12 cellular contexts compared by ENCODE assay signal in genomic region chr4:134202136-134202535, GRCh38. TPM values are rescaled to one million over a fixed set of nuclear protein-coding genes. Genes with fewer than 3 reads are reported as not detected.
DNase-seq lines count a peak whose midpoint lies in the region; ATAC-seq and TF ChIP-seq lines count a peak whose summit lies in the region.
"Had no signal": no experiment of that assay in that cellular context is flagged by ENCODE, and none has a peak within 500 bp of the region (broad histone marks: within the 10 kb centered on the region; RNA-seq: fewer than 3 reads in every experiment).

No MANE protein-coding gene starts in this region.

- WGBS in ovary, 3 donors: 27 to 32% (median 31%) methylated on average over 6 of the region's 6 CpGs
- WGBS in thyroid gland, 2 donors: 65 to 72% methylated on average over 6 of the region's 6 CpGs

- no peak overlapping the region for H3K4me2 ChIP-seq in PC-9

- no peak overlapping the region for H2AFZ ChIP-seq in PC-9

- intact Hi-C loops in PC-9 (cut with micrococcal nuclease; ENCODE audit: unreplicated experiment): no loop called here
- intact Hi-C loops in ovary (cut with DNase I): no loop called here
- intact Hi-C loops in thyroid gland (cut with DNase I): no loop called here

- H3K4me3 ChIP-seq in PC-9 (0 out of 2 replicates have a peak overlapping the region, but pooled peaks have one; percentile 45), fibroblast of villous mesenchyme (ENCODE audit: low read depth, low read length) (peak overlapping the region; percentile 62), ovary (peak overlapping the region; percentile 60), thyroid gland (replicated peaks in 1 of 3) (no peak overlapping the region)

- in situ Hi-C loops in GM13976 (cut with MboI; ENCODE audit: low sequenced_read_pairs, unreplicated experiment): no loop called here

- BruUV-seq in PC-9 (replicated peaks; lab: Mats Ljungman, UMichigan): no TSS peak

- no peak for DNase-seq in PC-9
- peak; percentile 19 for DNase-seq in fibroblast of villous mesenchyme (ENCODE audit: low read depth)
- no peak for DNase-seq in ovary
- DNase-seq in GM13976 (ENCODE audit: low spot score): no peak
- DNase-seq in thyroid gland: no peak
- no peak for DNase-seq in GOT3 (lab: John Stamatoyannopoulos, UW)
- DNase-seq: activated CD4-positive, CD25-positive, alpha-beta regulatory T cell had no signal

- TF ChIP-seq EP300 in ovary (IDR thresholded peaks at IDR 0.05): no peak

- no peak for ATAC-seq in GM19395 (IDR thresholded peaks at IDR 0.05; ENCODE audit: unreplicated experiment)
- ATAC-seq: Panc1 had no signal

- H3K79me2 ChIP-seq in PC-9 (ENCODE audit: low read depth): no peaks in the 10 kb centered on the region

- TF ChIP-seq CTCF in 22Rv1 (IDR thresholded peaks at IDR 0.05): no peak
- no peak for TF ChIP-seq CTCF in PC-9 (conservative IDR thresholded peaks at IDR 0.05)
- TF ChIP-seq CTCF in fibroblast of villous mesenchyme (IDR thresholded peaks at IDR 0.05; ENCODE audit: insufficient read depth, low read depth, low read length): no peak
- no peak for TF ChIP-seq CTCF in ovary (IDR thresholded peaks at IDR 0.05)
- no peak for TF ChIP-seq CTCF in GM13976 (IDR thresholded peaks at IDR 0.05; ENCODE audit: borderline replicate concordance, control extremely low read depth, extremely low read depth, insufficient read depth, missing control alignments)
- no peak for TF ChIP-seq CTCF in thyroid gland (IDR thresholded peaks at IDR 0.05)

- H3K9me3 ChIP-seq in PC-9 (ENCODE audit: insufficient read depth, low read depth) (no peaks in the 10 kb centered on the region), ovary (no peaks in the 10 kb centered on the region), thyroid gland (no peaks in the 10 kb centered on the region)
- H3K9me3 ChIP-seq: colonic mucosa had no signal

- no peaks in the 10 kb centered on the region for H3K4me1 ChIP-seq in PC-9 (replicated peaks; ENCODE audit: insufficient read depth)
- peaks cover 8% of the 10 kb centered on the region for H3K4me1 ChIP-seq in ovary (ENCODE audit: insufficient read depth)
- no peaks in the 10 kb centered on the region for H3K4me1 ChIP-seq in thyroid gland
- H3K4me1 ChIP-seq: colonic mucosa had no signal

- peak overlapping the region; percentile 41; the same call in 1 of the 2 replicates for H3K27ac ChIP-seq in 22Rv1
- H3K27ac ChIP-seq in PC-9: no peak overlapping the region
- H3K27ac ChIP-seq in ovary: no peak overlapping the region
- H3K27ac ChIP-seq in thyroid gland: peak overlapping the region in 1 of 3 donors; percentile 89
- H3K27ac ChIP-seq: colonic mucosa had no signal

- H3K27me3 ChIP-seq in PC-9 (ENCODE audit: insufficient read depth, low read depth) (no peaks in the 10 kb centered on the region), ovary (no peaks in the 10 kb centered on the region), thyroid gland (no peaks in the 10 kb centered on the region)
- H3K27me3 ChIP-seq: colonic mucosa had no signal

- H3K36me3 ChIP-seq in PC-9 (ENCODE audit: low read depth) (no peaks in the 10 kb centered on the region), ovary (no peaks in the 10 kb centered on the region), thyroid gland (no peaks in the 10 kb centered on the region)
- H3K36me3 ChIP-seq: colonic mucosa had no signal

- no peaks in the 10 kb centered on the region for H3K9me2 ChIP-seq in PC-9 (ENCODE audit: insufficient read depth)

- TF ChIP-seq POLR2A in ovary (IDR thresholded peaks at IDR 0.05): no peak
- no peak for TF ChIP-seq POLR2A in thyroid gland (IDR thresholded peaks at IDR 0.05)

- CTCF ChIA-PET in PC-9 (lab: Charles Lee): no interaction called here

- POLR2A ChIA-PET in PC-9 (lab: Charles Lee; ENCODE audit: unreplicated experiment): no interaction called here

- H3F3A ChIP-seq in PC-9 (ENCODE audit: insufficient read depth, low read depth): no peaks in the 10 kb centered on the region

- H4K20me1 ChIP-seq in PC-9 (ENCODE audit: insufficient read depth): no peaks in the 10 kb centered on the region

RNA-seq across cellular contexts. Expression of gene PABPC4L, which starts 0.5 kb away (rescaled TPM):
- total RNA-seq in PC-9 (2021) (0.88 and 0.96 TPM in 2 replicates), fibroblast of villous mesenchyme (9.1 and 12.2 TPM in 2 replicates), ovary (1 to 10 TPM in 5 of 7 donors, under 1 TPM in 2; 0.38 to 3.0 (median 1.9) TPM), thyroid gland (1 to 10 TPM; 2.5 to 5.1 (median 3.1) TPM)
- 1 to 10 TPM; 1.9 to 2.2 TPM for polyA plus RNA-seq in ovary
- total RNA-seq: activated T-helper 1 cell treated with anti-CD3 and anti-CD28 coated beads, Interleukin-12 subunit alpha, Interleukin-12 subunit beta, Interleukin-2, Interleukin-4 antibody, amounts not matched to agents 30 ng/mL and 10 ng/mL and 1 ng/mL, durations not matched to agents 14 hours and 24 hours and 36 hours had no signal

Comparison
In these comparisons a context has a peak if more than half of its experiments do, and no peak if none do; other contexts are left out.
1. H3K4me3 ChIP-seq: peak in PC-9 (single experiment), fibroblast of villous mesenchyme (single experiment) and ovary (single experiment); none in thyroid gland (0 of 3).